ENCODE assay signal across 1 cellular context in the genomic region with DNA sequence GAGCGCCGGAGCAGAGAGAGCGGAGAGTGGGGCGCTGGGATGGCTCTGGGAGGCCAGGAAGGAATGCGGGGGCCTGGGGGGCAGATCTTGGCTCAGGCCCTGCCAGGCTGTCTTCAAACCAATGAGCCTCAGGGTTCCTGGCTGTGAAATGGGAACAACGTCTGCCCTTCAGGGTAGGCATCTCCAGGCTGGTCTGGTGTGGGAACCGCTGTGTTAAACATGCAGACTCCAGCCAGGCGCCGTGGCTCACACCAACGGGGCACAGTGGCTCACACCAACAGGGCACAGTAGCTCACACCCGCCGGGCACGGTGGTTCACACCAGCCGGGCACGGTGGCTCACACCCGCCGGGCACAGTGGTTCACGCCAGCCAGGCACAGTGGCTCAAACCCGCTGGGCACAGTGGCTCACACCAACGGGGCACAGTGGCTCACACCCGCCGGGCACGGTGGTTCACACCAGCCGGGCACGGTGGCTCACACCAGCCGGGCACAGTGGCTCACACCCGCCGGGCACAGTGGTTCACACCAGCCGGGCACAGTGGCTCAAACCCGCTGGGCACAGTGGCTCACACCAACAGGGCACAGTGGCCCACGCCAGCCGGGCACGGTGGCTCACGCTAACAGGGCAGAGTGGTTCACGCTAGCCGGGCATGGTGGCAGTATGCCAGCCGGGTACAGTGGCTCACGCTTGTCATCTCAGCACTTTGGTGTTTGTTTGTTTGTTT.
TF ChIP-seq lines count a peak whose summit lies in the region.

No MANE protein-coding gene starts in this region.

TF ChIP-seq in HepG2, 621 proteins besides CTCF, POLR2A, EP300 and RAD21 (continues in another document):
- TF ChIP-seq, protein P1, sequence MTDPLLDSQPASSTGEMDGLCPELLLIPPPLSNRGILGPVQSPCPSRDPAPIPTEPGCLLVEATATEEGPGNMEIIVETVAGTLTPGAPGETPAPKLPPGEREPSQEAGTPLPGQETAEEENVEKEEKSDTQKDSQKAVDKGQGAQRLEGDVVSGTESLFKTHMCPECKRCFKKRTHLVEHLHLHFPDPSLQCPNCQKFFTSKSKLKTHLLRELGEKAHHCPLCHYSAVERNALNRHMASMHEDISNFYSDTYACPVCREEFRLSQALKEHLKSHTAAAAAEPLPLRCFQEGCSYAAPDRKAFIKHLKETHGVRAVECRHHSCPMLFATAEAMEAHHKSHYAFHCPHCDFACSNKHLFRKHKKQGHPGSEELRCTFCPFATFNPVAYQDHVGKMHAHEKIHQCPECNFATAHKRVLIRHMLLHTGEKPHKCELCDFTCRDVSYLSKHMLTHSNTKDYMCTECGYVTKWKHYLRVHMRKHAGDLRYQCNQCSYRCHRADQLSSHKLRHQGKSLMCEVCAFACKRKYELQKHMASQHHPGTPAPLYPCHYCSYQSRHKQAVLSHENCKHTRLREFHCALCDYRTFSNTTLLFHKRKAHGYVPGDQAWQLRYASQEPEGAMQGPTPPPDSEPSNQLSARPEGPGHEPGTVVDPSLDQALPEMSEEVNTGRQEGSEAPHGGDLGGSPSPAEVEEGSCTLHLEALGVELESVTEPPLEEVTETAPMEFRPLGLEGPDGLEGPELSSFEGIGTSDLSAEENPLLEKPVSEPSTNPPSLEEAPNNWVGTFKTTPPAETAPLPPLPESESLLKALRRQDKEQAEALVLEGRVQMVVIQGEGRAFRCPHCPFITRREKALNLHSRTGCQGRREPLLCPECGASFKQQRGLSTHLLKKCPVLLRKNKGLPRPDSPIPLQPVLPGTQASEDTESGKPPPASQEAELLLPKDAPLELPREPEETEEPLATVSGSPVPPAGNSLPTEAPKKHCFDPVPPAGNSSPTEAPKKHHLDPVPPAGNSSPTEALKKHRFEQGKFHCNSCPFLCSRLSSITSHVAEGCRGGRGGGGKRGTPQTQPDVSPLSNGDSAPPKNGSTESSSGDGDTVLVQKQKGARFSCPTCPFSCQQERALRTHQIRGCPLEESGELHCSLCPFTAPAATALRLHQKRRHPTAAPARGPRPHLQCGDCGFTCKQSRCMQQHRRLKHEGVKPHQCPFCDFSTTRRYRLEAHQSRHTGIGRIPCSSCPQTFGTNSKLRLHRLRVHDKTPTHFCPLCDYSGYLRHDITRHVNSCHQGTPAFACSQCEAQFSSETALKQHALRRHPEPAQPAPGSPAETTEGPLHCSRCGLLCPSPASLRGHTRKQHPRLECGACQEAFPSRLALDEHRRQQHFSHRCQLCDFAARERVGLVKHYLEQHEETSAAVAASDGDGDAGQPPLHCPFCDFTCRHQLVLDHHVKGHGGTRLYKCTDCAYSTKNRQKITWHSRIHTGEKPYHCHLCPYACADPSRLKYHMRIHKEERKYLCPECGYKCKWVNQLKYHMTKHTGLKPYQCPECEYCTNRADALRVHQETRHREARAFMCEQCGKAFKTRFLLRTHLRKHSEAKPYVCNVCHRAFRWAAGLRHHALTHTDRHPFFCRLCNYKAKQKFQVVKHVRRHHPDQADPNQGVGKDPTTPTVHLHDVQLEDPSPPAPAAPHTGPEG (CRISPR knock-in tag; IDR thresholded peaks at IDR 0.05) = no peak
- TF ChIP-seq HNF4G (IDR thresholded peaks at IDR 0.05; ENCODE audit: borderline replicate concordance, low read depth, low read length) (no peak), HNF4G (CRISPR knock-in tag; IDR thresholded peaks at IDR 0.05; ENCODE audit: borderline replicate concordance, low read depth) (no peak), ZNF780A (CRISPR knock-in tag; IDR thresholded peaks at IDR 0.05) (no peak), ATF7 (IDR thresholded peaks at IDR 0.05) (no peak), ATF7 (CRISPR knock-in tag; IDR thresholded peaks at IDR 0.05) (no peak), TRAFD1 (CRISPR knock-in tag; IDR thresholded peaks at IDR 0.05; ENCODE audit: borderline replicate concordance) (no peak), TBX3 (IDR thresholded peaks at IDR 0.05; ENCODE audit: borderline replicate concordance) (peak; percentile 6; the same call in 1 of the 2 replicates), MZF1 (CRISPR knock-in tag; IDR thresholded peaks at IDR 0.05; ENCODE audit: borderline replicate concordance) (no peak), ARID3A (IDR thresholded peaks at IDR 0.05; ENCODE audit: low read depth, low read length) (no peak), NFE2 (CRISPR knock-in tag; IDR thresholded peaks at IDR 0.05) (no peak), ZNF737 (CRISPR knock-in tag; IDR thresholded peaks at IDR 0.05; ENCODE audit: borderline replicate concordance) (no peak), ZBTB20 (CRISPR knock-in tag; IDR thresholded peaks at IDR 0.05; ENCODE audit: borderline replicate concordance, low read depth) (no peak), ZNF362 (CRISPR knock-in tag; IDR thresholded peaks at IDR 0.05; ENCODE audit: borderline replicate concordance) (peak; percentile 10), FOXP1 (IDR thresholded peaks at IDR 0.05) (no peak), FOXP1 (CRISPR knock-in tag; IDR thresholded peaks at IDR 0.05) (no peak), SRSF1 (optimal IDR thresholded peaks at IDR 0.05; ENCODE audit: low read depth, low read length) (no peak), FOXK1 (CRISPR knock-in tag; IDR thresholded peaks at IDR 0.05; ENCODE audit: borderline replicate concordance, low read depth) (no peak), GLMP (CRISPR knock-in tag; IDR thresholded peaks at IDR 0.05; ENCODE audit: borderline replicate concordance) (no peak), DZIP1 (CRISPR knock-in tag; IDR thresholded peaks at IDR 0.05) (no peak), NFE2L2 (IDR thresholded peaks at IDR 0.05; ENCODE audit: low read length) (no peak), NAIF1 (CRISPR knock-in tag; IDR thresholded peaks at IDR 0.05; ENCODE audit: borderline replicate concordance) (no peak), GTF3A (CRISPR knock-in tag; conservative IDR thresholded peaks at IDR 0.05) (no peak), SOX13 (IDR thresholded peaks at IDR 0.05) (no peak), SOX13 (CRISPR knock-in tag; conservative IDR thresholded peaks at IDR 0.05 in 1 of 2, IDR thresholded peaks at IDR 0.05 in 1 of 2) (no peak), THYN1 (CRISPR knock-in tag; IDR thresholded peaks at IDR 0.05; ENCODE audit: borderline replicate concordance, low read depth) (no peak), ISL2 (CRISPR knock-in tag; IDR thresholded peaks at IDR 0.05) (no peak), GPN1 (CRISPR knock-in tag; IDR thresholded peaks at IDR 0.05; ENCODE audit: borderline replicate concordance) (no peak), SP2 (CRISPR knock-in tag; IDR thresholded peaks at IDR 0.05) (no peak)
- TF ChIP-seq, protein P2, sequence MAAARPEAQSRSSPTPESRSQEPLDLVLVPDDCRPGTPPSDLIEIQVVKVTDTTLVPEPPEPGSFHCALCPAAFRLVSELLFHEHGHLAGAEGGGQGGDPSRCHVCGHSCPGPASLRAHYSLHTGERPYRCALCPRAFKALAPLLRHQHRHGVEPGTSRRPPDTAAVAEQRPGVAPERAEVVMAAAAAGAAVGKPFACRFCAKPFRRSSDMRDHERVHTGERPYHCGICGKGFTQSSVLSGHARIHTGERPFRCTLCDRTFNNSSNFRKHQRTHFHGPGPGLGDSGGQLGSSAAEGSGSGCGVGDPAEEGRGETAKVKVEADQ (CRISPR knock-in tag; IDR thresholded peaks at IDR 0.05; ENCODE audit: borderline replicate concordance) = no peak
- TF ChIP-seq, protein P3, sequence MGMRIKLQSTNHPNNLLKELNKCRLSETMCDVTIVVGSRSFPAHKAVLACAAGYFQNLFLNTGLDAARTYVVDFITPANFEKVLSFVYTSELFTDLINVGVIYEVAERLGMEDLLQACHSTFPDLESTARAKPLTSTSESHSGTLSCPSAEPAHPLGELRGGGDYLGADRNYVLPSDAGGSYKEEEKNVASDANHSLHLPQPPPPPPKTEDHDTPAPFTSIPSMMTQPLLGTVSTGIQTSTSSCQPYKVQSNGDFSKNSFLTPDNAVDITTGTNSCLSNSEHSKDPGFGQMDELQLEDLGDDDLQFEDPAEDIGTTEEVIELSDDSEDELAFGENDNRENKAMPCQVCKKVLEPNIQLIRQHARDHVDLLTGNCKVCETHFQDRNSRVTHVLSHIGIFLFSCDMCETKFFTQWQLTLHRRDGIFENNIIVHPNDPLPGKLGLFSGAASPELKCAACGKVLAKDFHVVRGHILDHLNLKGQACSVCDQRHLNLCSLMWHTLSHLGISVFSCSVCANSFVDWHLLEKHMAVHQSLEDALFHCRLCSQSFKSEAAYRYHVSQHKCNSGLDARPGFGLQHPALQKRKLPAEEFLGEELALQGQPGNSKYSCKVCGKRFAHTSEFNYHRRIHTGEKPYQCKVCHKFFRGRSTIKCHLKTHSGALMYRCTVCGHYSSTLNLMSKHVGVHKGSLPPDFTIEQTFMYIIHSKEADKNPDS (CRISPR knock-in tag; IDR thresholded peaks at IDR 0.05) = no peak
- TF ChIP-seq, protein P4, sequence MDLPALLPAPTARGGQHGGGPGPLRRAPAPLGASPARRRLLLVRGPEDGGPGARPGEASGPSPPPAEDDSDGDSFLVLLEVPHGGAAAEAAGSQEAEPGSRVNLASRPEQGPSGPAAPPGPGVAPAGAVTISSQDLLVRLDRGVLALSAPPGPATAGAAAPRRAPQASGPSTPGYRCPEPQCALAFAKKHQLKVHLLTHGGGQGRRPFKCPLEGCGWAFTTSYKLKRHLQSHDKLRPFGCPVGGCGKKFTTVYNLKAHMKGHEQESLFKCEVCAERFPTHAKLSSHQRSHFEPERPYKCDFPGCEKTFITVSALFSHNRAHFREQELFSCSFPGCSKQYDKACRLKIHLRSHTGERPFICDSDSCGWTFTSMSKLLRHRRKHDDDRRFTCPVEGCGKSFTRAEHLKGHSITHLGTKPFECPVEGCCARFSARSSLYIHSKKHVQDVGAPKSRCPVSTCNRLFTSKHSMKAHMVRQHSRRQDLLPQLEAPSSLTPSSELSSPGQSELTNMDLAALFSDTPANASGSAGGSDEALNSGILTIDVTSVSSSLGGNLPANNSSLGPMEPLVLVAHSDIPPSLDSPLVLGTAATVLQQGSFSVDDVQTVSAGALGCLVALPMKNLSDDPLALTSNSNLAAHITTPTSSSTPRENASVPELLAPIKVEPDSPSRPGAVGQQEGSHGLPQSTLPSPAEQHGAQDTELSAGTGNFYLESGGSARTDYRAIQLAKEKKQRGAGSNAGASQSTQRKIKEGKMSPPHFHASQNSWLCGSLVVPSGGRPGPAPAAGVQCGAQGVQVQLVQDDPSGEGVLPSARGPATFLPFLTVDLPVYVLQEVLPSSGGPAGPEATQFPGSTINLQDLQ (CRISPR knock-in tag; IDR thresholded peaks at IDR 0.05) = no peak
